ENCODE assay signal across 15 cellular contexts in genomic region chr7:1936006-1936310, GRCh38.
DNase-seq lines count a peak whose midpoint lies in the region; ATAC-seq and TF ChIP-seq lines count a peak whose summit lies in the region.
"Had no signal": no experiment of that assay in that cellular context is flagged by ENCODE, and none has a peak within 500 bp of the region (broad histone marks: within the 10 kb centered on the region; RNA-seq: fewer than 3 reads in every experiment).

No MANE protein-coding gene starts in this region.

- WGBS in heart left ventricle, 4 donors = 95 to 98% (median 97%) methylated on average over 7 to 8 of the region's 8 CpGs
- 92 to 100% methylated on average over 1 to 8 of the region's 8 CpGs for WGBS in endodermal cell (ENCODE audit: insufficient coverage in 1 of 2, insufficient read length in 1 of 2), 2 experiments
- WGBS in aorta, 2 donors = 95 to 98% methylated on average over 8 of the region's 8 CpGs

- H3K27me3 Mint-ChIP-seq in CD8-positive, alpha-beta T cell (ENCODE audit: low read depth) = no peaks in the 10 kb centered on the region
- no peaks in the 10 kb centered on the region for H3K27me3 Mint-ChIP-seq in endodermal cell (ENCODE audit: insufficient read depth)
- H3K27me3 Mint-ChIP-seq in Caco-2 (ENCODE audit: insufficient read depth, unreplicated experiment) = no peaks in the 10 kb centered on the region
- peaks cover 0 to 3% of the 10 kb centered on the region in 2 donors for H3K27me3 Mint-ChIP-seq in natural killer cell treated with Interleukin-12 subunit alpha and Interleukin-12 subunit beta and Interleukin-15 and Interleukin-18, amount 100 ng/mL, for 72 hours

- H3K36me3 ChIP-seq in heart left ventricle (peaks cover 0 to 19% (median 0%) of the 10 kb centered on the region in 9 donors), endodermal cell (ENCODE audit: control insufficient read depth, insufficient read depth, low read length) (no peaks in the 10 kb centered on the region), aorta (ENCODE audit: control insufficient read depth in 1 of 2, insufficient read depth in 2 of 2, low read length in 1 of 2) (no peaks in the 10 kb centered on the region), Caco-2 (ENCODE audit: control insufficient read depth, insufficient read depth, low read length) (no peaks in the 10 kb centered on the region)
- H3K36me3 ChIP-seq in CD8-positive, alpha-beta T cell (ENCODE audit: insufficient read depth, low read length) = peaks cover 52% of the 10 kb centered on the region

- H3K27ac ChIP-seq in heart left ventricle (no peak overlapping the region), endodermal cell (ENCODE audit: low read depth, low read length) (no peak overlapping the region), aorta (ENCODE audit: low read depth in 1 of 2, low read length in 2 of 2) (no peak overlapping the region)
- no peak overlapping the region for H3K27ac ChIP-seq in CD8-positive, alpha-beta T cell (ENCODE audit: low read depth, low read length)
- H3K27ac ChIP-seq: HL-60 had no signal

- TF ChIP-seq CTCF in heart left ventricle (IDR thresholded peaks at IDR 0.05) = no peak
- no peak for TF ChIP-seq CTCF in CD8-positive, alpha-beta T cell (IDR thresholded peaks at IDR 0.05)
- TF ChIP-seq CTCF in endodermal cell (conservative IDR thresholded peaks at IDR 0.05) = no peak
- no peak for TF ChIP-seq CTCF in Caco-2 (IDR thresholded peaks at IDR 0.05; ENCODE audit: insufficient read depth in 1 of 2, low read depth in 1 of 2, low read length in 1 of 2, severe bottlenecking in 1 of 2, unreplicated experiment in 1 of 2)

- ATAC-seq in heart left ventricle (no peak), Right ventricle myocardium inferior (no peak), aorta (ENCODE audit: low FRiP score) (no peak)
- no peak for ATAC-seq in CD8-positive, alpha-beta T cell
- ATAC-seq in natural killer cell treated with Interleukin-12 subunit alpha and Interleukin-12 subunit beta and Interleukin-15 and Interleukin-18, amount 100 ng/mL, for 72 hours = no peak
- ATAC-seq: PC-3 had no signal

- no peak for TF ChIP-seq POLR2A in heart left ventricle (IDR thresholded peaks at IDR 0.05)

- POLR2A ChIA-PET in CD8-positive, alpha-beta T cell (lab: Charles Lee) = no interaction called here
- POLR2A ChIA-PET in Caco-2 (lab: Charles Lee) = no interaction called here

- H3K4me1 Mint-ChIP-seq in CD8-positive, alpha-beta T cell (ENCODE audit: low read depth) = peaks cover 49% of the 10 kb centered on the region
- H3K4me1 Mint-ChIP-seq in endodermal cell = no peaks in the 10 kb centered on the region
- no peaks in the 10 kb centered on the region for H3K4me1 Mint-ChIP-seq in Caco-2 (ENCODE audit: low read depth, unreplicated experiment)
- peaks cover 45 to 50% of the 10 kb centered on the region in 2 donors for H3K4me1 Mint-ChIP-seq in natural killer cell treated with Interleukin-12 subunit alpha and Interleukin-12 subunit beta and Interleukin-15 and Interleukin-18, amount 100 ng/mL, for 72 hours (ENCODE audit: low read depth in 2 of 2)

- H3K9me3 Mint-ChIP-seq in CD8-positive, alpha-beta T cell = no peaks in the 10 kb centered on the region
- peaks cover 25% of the 10 kb centered on the region for H3K9me3 Mint-ChIP-seq in endodermal cell
- peaks cover 10% of the 10 kb centered on the region for H3K9me3 Mint-ChIP-seq in Caco-2 (ENCODE audit: unreplicated experiment)
- no peaks in the 10 kb centered on the region for H3K9me3 Mint-ChIP-seq in natural killer cell treated with Interleukin-12 subunit alpha and Interleukin-12 subunit beta and Interleukin-15 and Interleukin-18, amount 100 ng/mL, for 72 hours
- H3K9me3 Mint-ChIP-seq: HFFc6 had no signal

- peak overlapping the region; percentile 41 for H3K27ac Mint-ChIP-seq in CD8-positive, alpha-beta T cell
- H3K27ac Mint-ChIP-seq in endodermal cell (peak overlapping the region; percentile 74), Caco-2 (ENCODE audit: unreplicated experiment) (no peak overlapping the region)
- no peak overlapping the region for H3K27ac Mint-ChIP-seq in natural killer cell treated with Interleukin-12 subunit alpha and Interleukin-12 subunit beta and Interleukin-15 and Interleukin-18, amount 100 ng/mL, for 72 hours
- H3K27ac Mint-ChIP-seq: HFFc6 had no signal

- no TSS peak for BruUV-seq in Caco-2 (replicated peaks; lab: Mats Ljungman, UMichigan)

- intact Hi-C loops in heart left ventricle (cut with DNase I) = no loop called here
- intact Hi-C loops in Right ventricle myocardium inferior (cut with DNase I) = no loop called here
- intact Hi-C loops in CD8-positive, alpha-beta T cell (cut with DNase I, micrococcal nuclease) = loop anchor here in 1 of 2 experiments (10.0 kb wide), 2 partner anchors 569 to 779 kb away; no protein-coding TSS in a partner anchor
- intact Hi-C loops in aorta (cut with DNase I) = no loop called here
- intact Hi-C loops in Caco-2 (cut with micrococcal nuclease; ENCODE audit: unreplicated experiment) = no loop called here

- peaks cover 76% of the 10 kb centered on the region for H3K36me3 Mint-ChIP-seq in CD8-positive, alpha-beta T cell
- H3K36me3 Mint-ChIP-seq in endodermal cell (ENCODE audit: low read depth) (peaks cover 45% of the 10 kb centered on the region), Caco-2 (ENCODE audit: insufficient read depth, unreplicated experiment) (peaks cover 50% of the 10 kb centered on the region)
- peaks cover 15% of the 10 kb centered on the region for H3K36me3 Mint-ChIP-seq in natural killer cell treated with Interleukin-12 subunit alpha and Interleukin-12 subunit beta and Interleukin-15 and Interleukin-18, amount 100 ng/mL, for 72 hours

- DNase-seq in heart left ventricle = peak in 3 of 5 donors; percentile 10 to 28 (median 19)
- no peak for DNase-seq in Right ventricle myocardium inferior (ENCODE audit: missing footprints)
- DNase-seq in CD8-positive, alpha-beta T cell = no peak
- no peak for DNase-seq in endodermal cell
- peak; percentile 39 to 54 for DNase-seq in aorta
- no peak for DNase-seq in Caco-2
- DNase-seq in natural killer cell treated with Interleukin-12 subunit alpha and Interleukin-12 subunit beta and Interleukin-15 and Interleukin-18, amount 100 ng/mL, for 72 hours (ENCODE audit: low spot score) = no peak
- DNase-seq: AML-193, HFFc6, KBM-7, NCI-H1048, NCI-H446, NCI-H748 treated with DMSO at 0.1 percent for 48 hours, PC-3 had no signal

- CTCF ChIA-PET in CD8-positive, alpha-beta T cell (lab: Charles Lee) = no interaction called here
- CTCF ChIA-PET in Caco-2 (lab: Charles Lee) = no interaction called here

- H3K4me1 ChIP-seq in heart left ventricle (peaks cover 0 to 25% (median 9%) of the 10 kb centered on the region in 12 donors), endodermal cell (ENCODE audit: control insufficient read depth, insufficient read depth, low read length) (peaks cover 3% of the 10 kb centered on the region), aorta (ENCODE audit: control insufficient read depth in 1 of 2, insufficient read depth in 2 of 2, low read length in 2 of 2) (no peaks in the 10 kb centered on the region), Caco-2 (no peaks in the 10 kb centered on the region)
- peaks cover 27% of the 10 kb centered on the region for H3K4me1 ChIP-seq in CD8-positive, alpha-beta T cell (ENCODE audit: insufficient read depth, low read length)

- H3K9ac ChIP-seq in endodermal cell (ENCODE audit: extremely low read depth, low read length, poor library complexity, severe bottlenecking) = no peak overlapping the region

- no peaks in the 10 kb centered on the region for H3K9me3 ChIP-seq in heart left ventricle
- H3K9me3 ChIP-seq in CD8-positive, alpha-beta T cell (ENCODE audit: low read length) = no peaks in the 10 kb centered on the region
- H3K9me3 ChIP-seq in endodermal cell (ENCODE audit: control insufficient read depth, low read length) = peaks cover 7% of the 10 kb centered on the region
- H3K9me3 ChIP-seq in aorta (ENCODE audit: control insufficient read depth, low read length) = no peaks in the 10 kb centered on the region
- H3K9me3 ChIP-seq in Caco-2 = no peaks in the 10 kb centered on the region

- H3K4me3 ChIP-seq in heart left ventricle (no peak overlapping the region), endodermal cell (ENCODE audit: low read length) (no peak overlapping the region), aorta (ENCODE audit: low read length in 2 of 2) (no peak overlapping the region), Caco-2 (ENCODE audit: low read depth, low read length) (no peak overlapping the region)
- H3K4me3 ChIP-seq in CD8-positive, alpha-beta T cell (ENCODE audit: low read depth, low read length) = no peak overlapping the region

- H3K4me3 Mint-ChIP-seq in CD8-positive, alpha-beta T cell = peak overlapping the region; percentile 45
- H3K4me3 Mint-ChIP-seq in endodermal cell (no peak overlapping the region), Caco-2 (ENCODE audit: unreplicated experiment) (no peak overlapping the region)
- no peak overlapping the region for H3K4me3 Mint-ChIP-seq in natural killer cell treated with Interleukin-12 subunit alpha and Interleukin-12 subunit beta and Interleukin-15 and Interleukin-18, amount 100 ng/mL, for 72 hours
- H3K4me3 Mint-ChIP-seq: HFFc6 had no signal

- no peaks in the 10 kb centered on the region for H3K27me3 ChIP-seq in heart left ventricle
- no peaks in the 10 kb centered on the region for H3K27me3 ChIP-seq in CD8-positive, alpha-beta T cell (ENCODE audit: insufficient read depth, low read length)
- H3K27me3 ChIP-seq in endodermal cell (ENCODE audit: control insufficient read depth, insufficient read depth, low read length, poor library complexity, severe bottlenecking) = no peaks in the 10 kb centered on the region
- H3K27me3 ChIP-seq in aorta (ENCODE audit: control insufficient read depth in 1 of 2, insufficient read depth in 2 of 2, low read length in 1 of 2) = no peaks in the 10 kb centered on the region
- no peaks in the 10 kb centered on the region for H3K27me3 ChIP-seq in Caco-2 (replicated peaks; ENCODE audit: control insufficient read depth, insufficient read depth, low read length)

Comparison
In these comparisons a context has a peak if more than half of its experiments do, and no peak if none do; other contexts are left out.
1. DNase-seq: peak in heart left ventricle (3 of 5) and aorta (2 of 2); none in Right ventricle myocardium inferior (single experiment), CD8-positive, alpha-beta T cell (0 of 7), endodermal cell (single experiment), Caco-2 (0 of 2) and natural killer cell treated with Interleukin-12 subunit alpha and Interleukin-12 subunit beta and Interleukin-15 and Interleukin-18, amount 100 ng/mL, for 72 hours (single experiment).
2. H3K27ac Mint-ChIP-seq: peak in CD8-positive, alpha-beta T cell (single experiment) and endodermal cell (single experiment); none in Caco-2 (single experiment) and natural killer cell treated with Interleukin-12 subunit alpha and Interleukin-12 subunit beta and Interleukin-15 and Interleukin-18, amount 100 ng/mL, for 72 hours (0 of 2).